ENCODE assay signal across 1 cellular context in genomic region chr10:26697922-26698608, GRCh38.
A peak's percentile ranks its signal among the peaks of the same experiment; 100 is the strongest.
TF ChIP-seq lines count a peak whose summit lies in the region.

No MANE protein-coding gene starts in this region.

TF ChIP-seq in K562, 482 proteins besides CTCF, POLR2A, EP300 and RAD21 (continued from another document and continues in another):
- TF ChIP-seq NRF1 (conservative IDR thresholded peaks at IDR 0.05 in 1 of 2, IDR thresholded peaks at IDR 0.05 in 1 of 2) (no peak), HBP1 (CRISPR knock-in tag; IDR thresholded peaks at IDR 0.05) (peak; percentile 99), CREB5 (CRISPR knock-in tag; IDR thresholded peaks at IDR 0.05) (no peak), KDM1A (IDR thresholded peaks at IDR 0.05) (no peak), JUN (IDR thresholded peaks at IDR 0.05; ENCODE audit: borderline replicate concordance, low read depth, low read length) (no peak), JUN (CRISPR knock-in tag; IDR thresholded peaks at IDR 0.05; ENCODE audit: borderline replicate concordance) (no peak), USF2 (CRISPR knock-in tag; IDR thresholded peaks at IDR 0.05) (peak; percentile 39), SAP30 (IDR thresholded peaks at IDR 0.05; ENCODE audit: borderline replicate concordance, insufficient read depth, low read depth, low read length, poor library complexity, severe bottlenecking) (peak; percentile 96), THRA (IDR thresholded peaks at IDR 0.05) (no peak), MXI1 (IDR thresholded peaks at IDR 0.05; ENCODE audit: low read depth, low read length) (no peak), RBM25 (IDR thresholded peaks at IDR 0.05; ENCODE audit: low read depth, low read length, severe bottlenecking) (no peak), UBTF (IDR thresholded peaks at IDR 0.05; ENCODE audit: borderline replicate concordance in 1 of 2, low read depth in 2 of 2, low read length in 2 of 2) (0 out of 4 replicates have a peak, but pooled peaks of 1 of the 2 experiments have one; percentile 3), USF1 (CRISPR knock-in tag; IDR thresholded peaks at IDR 0.05) (peak; percentile 34; the same call in 1 of the 2 replicates), TSC22D4 (tag; IDR thresholded peaks at IDR 0.05) (no peak), EGR1 (conservative IDR thresholded peaks at IDR 0.05) (peak; percentile 91), E2F6 (IDR thresholded peaks at IDR 0.05; ENCODE audit: borderline replicate concordance in 1 of 2, extremely low read depth in 1 of 2, insufficient read depth in 1 of 2, insufficient read length in 1 of 2, low read depth in 1 of 2, low read length in 1 of 2, poor library complexity in 1 of 2, severe bottlenecking in 1 of 2) (peak in 1 of 2 experiments; percentile 83), ETS1 (conservative IDR thresholded peaks at IDR 0.05; ENCODE audit: control insufficient read depth, low read depth, low read length) (0 out of 2 replicates have a peak, but pooled peaks have one; percentile 41), SMARCC2 (IDR thresholded peaks at IDR 0.05; ENCODE audit: low read depth) (no peak), HDAC3 (IDR thresholded peaks at IDR 0.05; ENCODE audit: borderline replicate concordance, partially characterized antibody) (no peak), CREB1 (IDR thresholded peaks at IDR 0.05) (0 out of 2 replicates have a peak, but pooled peaks have one; percentile 33), CREB1 (CRISPR knock-in tag; IDR thresholded peaks at IDR 0.05) (no peak), ZMIZ1 (IDR thresholded peaks at IDR 0.05; ENCODE audit: low read depth in 2 of 2, low read length in 2 of 2) (no peak), SREBF1 (IDR thresholded peaks at IDR 0.05; ENCODE audit: borderline replicate concordance, low read depth, low read length) (no peak)
- TF ChIP-seq, protein P1, sequence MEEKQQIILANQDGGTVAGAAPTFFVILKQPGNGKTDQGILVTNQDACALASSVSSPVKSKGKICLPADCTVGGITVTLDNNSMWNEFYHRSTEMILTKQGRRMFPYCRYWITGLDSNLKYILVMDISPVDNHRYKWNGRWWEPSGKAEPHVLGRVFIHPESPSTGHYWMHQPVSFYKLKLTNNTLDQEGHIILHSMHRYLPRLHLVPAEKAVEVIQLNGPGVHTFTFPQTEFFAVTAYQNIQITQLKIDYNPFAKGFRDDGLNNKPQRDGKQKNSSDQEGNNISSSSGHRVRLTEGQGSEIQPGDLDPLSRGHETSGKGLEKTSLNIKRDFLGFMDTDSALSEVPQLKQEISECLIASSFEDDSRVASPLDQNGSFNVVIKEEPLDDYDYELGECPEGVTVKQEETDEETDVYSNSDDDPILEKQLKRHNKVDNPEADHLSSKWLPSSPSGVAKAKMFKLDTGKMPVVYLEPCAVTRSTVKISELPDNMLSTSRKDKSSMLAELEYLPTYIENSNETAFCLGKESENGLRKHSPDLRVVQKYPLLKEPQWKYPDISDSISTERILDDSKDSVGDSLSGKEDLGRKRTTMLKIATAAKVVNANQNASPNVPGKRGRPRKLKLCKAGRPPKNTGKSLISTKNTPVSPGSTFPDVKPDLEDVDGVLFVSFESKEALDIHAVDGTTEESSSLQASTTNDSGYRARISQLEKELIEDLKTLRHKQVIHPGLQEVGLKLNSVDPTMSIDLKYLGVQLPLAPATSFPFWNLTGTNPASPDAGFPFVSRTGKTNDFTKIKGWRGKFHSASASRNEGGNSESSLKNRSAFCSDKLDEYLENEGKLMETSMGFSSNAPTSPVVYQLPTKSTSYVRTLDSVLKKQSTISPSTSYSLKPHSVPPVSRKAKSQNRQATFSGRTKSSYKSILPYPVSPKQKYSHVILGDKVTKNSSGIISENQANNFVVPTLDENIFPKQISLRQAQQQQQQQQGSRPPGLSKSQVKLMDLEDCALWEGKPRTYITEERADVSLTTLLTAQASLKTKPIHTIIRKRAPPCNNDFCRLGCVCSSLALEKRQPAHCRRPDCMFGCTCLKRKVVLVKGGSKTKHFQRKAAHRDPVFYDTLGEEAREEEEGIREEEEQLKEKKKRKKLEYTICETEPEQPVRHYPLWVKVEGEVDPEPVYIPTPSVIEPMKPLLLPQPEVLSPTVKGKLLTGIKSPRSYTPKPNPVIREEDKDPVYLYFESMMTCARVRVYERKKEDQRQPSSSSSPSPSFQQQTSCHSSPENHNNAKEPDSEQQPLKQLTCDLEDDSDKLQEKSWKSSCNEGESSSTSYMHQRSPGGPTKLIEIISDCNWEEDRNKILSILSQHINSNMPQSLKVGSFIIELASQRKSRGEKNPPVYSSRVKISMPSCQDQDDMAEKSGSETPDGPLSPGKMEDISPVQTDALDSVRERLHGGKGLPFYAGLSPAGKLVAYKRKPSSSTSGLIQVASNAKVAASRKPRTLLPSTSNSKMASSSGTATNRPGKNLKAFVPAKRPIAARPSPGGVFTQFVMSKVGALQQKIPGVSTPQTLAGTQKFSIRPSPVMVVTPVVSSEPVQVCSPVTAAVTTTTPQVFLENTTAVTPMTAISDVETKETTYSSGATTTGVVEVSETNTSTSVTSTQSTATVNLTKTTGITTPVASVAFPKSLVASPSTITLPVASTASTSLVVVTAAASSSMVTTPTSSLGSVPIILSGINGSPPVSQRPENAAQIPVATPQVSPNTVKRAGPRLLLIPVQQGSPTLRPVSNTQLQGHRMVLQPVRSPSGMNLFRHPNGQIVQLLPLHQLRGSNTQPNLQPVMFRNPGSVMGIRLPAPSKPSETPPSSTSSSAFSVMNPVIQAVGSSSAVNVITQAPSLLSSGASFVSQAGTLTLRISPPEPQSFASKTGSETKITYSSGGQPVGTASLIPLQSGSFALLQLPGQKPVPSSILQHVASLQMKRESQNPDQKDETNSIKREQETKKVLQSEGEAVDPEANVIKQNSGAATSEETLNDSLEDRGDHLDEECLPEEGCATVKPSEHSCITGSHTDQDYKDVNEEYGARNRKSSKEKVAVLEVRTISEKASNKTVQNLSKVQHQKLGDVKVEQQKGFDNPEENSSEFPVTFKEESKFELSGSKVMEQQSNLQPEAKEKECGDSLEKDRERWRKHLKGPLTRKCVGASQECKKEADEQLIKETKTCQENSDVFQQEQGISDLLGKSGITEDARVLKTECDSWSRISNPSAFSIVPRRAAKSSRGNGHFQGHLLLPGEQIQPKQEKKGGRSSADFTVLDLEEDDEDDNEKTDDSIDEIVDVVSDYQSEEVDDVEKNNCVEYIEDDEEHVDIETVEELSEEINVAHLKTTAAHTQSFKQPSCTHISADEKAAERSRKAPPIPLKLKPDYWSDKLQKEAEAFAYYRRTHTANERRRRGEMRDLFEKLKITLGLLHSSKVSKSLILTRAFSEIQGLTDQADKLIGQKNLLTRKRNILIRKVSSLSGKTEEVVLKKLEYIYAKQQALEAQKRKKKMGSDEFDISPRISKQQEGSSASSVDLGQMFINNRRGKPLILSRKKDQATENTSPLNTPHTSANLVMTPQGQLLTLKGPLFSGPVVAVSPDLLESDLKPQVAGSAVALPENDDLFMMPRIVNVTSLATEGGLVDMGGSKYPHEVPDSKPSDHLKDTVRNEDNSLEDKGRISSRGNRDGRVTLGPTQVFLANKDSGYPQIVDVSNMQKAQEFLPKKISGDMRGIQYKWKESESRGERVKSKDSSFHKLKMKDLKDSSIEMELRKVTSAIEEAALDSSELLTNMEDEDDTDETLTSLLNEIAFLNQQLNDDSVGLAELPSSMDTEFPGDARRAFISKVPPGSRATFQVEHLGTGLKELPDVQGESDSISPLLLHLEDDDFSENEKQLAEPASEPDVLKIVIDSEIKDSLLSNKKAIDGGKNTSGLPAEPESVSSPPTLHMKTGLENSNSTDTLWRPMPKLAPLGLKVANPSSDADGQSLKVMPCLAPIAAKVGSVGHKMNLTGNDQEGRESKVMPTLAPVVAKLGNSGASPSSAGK (IDR thresholded peaks at IDR 0.05), result peak; percentile 70
